Comparison of ENCODE assay signal across 21 cellular contexts in genomic region chr10:88544140-88544870, GRCh38. TPM values are rescaled to one million over a fixed set of nuclear protein-coding genes. Genes with fewer than 3 reads are reported as not detected.
DNase-seq lines count a peak whose midpoint lies in the region; ATAC-seq and TF ChIP-seq lines count a peak whose summit lies in the region.
"Had no signal": no experiment of that assay in that cellular context is flagged by ENCODE, and none has a peak within 500 bp of the region (broad histone marks: within the 10 kb centered on the region; RNA-seq: fewer than 3 reads in every experiment).

No MANE protein-coding gene starts in this region.

- H4K8ac ChIP-seq in trophoblast cell (ENCODE audit: low read depth, low read length), result no peak overlapping the region

- no peak overlapping the region for H3K23ac ChIP-seq in trophoblast cell (ENCODE audit: low read length)

- ATAC-seq in GM18858 (IDR thresholded peaks at IDR 0.05; ENCODE audit: unreplicated experiment), result peak; percentile 63
- ATAC-seq in HG02798 (IDR thresholded peaks at IDR 0.05; ENCODE audit: poor library complexity, unreplicated experiment), result peak; percentile 50
- ATAC-seq: activated CD4-positive, alpha-beta T cell treated with anti-CD3 and anti-CD28 coated beads for 36 hours; effector memory CD8-positive, alpha-beta T cell; K562; left cardiac atrium; naive thymus-derived CD4-positive, alpha-beta T cell; upper lobe of right lung had no signal

- in situ Hi-C loops in HAP-1 (cut with MboI; ENCODE audit: low sequenced_read_pairs), result loop anchor here (25.0 kb wide), 1 partner anchor 132 kb away; no protein-coding TSS in a partner anchor

- DNase-seq in trophoblast cell (peak in 1 of 2 donors; percentile 70), HAP-1 (ENCODE audit: low spot score in 2 of 2) (no peak), NCI-H187 treated with DMSO at 0.1 percent for 48 hours (lab: John Stamatoyannopoulos, UW) (no peak), RKO (ENCODE audit: low spot score) (no peak)
- DNase-seq: activated CD4-positive, alpha-beta T cell treated with anti-CD3 and anti-CD28 coated beads for 36 hours; activated naive CD8-positive, alpha-beta T cell treated with anti-CD3 and anti-CD28 coated beads for 36 hours; DMS79 treated with DMSO at 0.1 percent for 48 hours; effector memory CD8-positive, alpha-beta T cell; glutamatergic neuron; HCEC 1CT; left cardiac atrium; naive thymus-derived CD4-positive, alpha-beta T cell; NCI-H2029; retina; spleen; stimulated activated CD4-positive, alpha-beta T cell treated with anti-CD3 and anti-CD28 coated beads, Interleukin-4, amount 100 ng/mL, for 24 hours; upper lobe of right lung had no signal

- no peaks in the 10 kb centered on the region for H3K9me3 ChIP-seq in OCI-LY3 (ENCODE audit: insufficient read depth, low read length)
- no peaks in the 10 kb centered on the region for H3K9me3 ChIP-seq in trophoblast cell (ENCODE audit: insufficient read depth, low read depth, low read length)
- H3K9me3 ChIP-seq in HAP-1, result no peaks in the 10 kb centered on the region
- H3K9me3 ChIP-seq: spleen, upper lobe of right lung had no signal

- H4K91ac ChIP-seq in trophoblast cell (ENCODE audit: low read depth, low read length), result no peak overlapping the region

- no peak for TF ChIP-seq CTCF in OCI-LY3 (IDR thresholded peaks at IDR 0.05; ENCODE audit: low read depth, low read length)

- H3K27me3 ChIP-seq in OCI-LY3 (ENCODE audit: low read depth, low read length), result no peaks in the 10 kb centered on the region
- H3K27me3 ChIP-seq in trophoblast cell (ENCODE audit: insufficient read depth, low read length), result no peaks in the 10 kb centered on the region
- no peaks in the 10 kb centered on the region for H3K27me3 ChIP-seq in HAP-1 (ENCODE audit: low read depth)
- H3K27me3 ChIP-seq: spleen, upper lobe of right lung had no signal

- no peak overlapping the region for H4K12ac ChIP-seq in trophoblast cell (ENCODE audit: low read depth, low read length)

- no CpG with 5 or more reads among the region's 2 CpGs for WGBS in trophoblast cell (ENCODE audit: extremely low coverage, insufficient coverage, insufficient read length)

- no peak overlapping the region for H2BK5ac ChIP-seq in trophoblast cell (ENCODE audit: low read depth, low read length, poor library complexity)

- H4K20me1 ChIP-seq in OCI-LY3 (ENCODE audit: insufficient read depth, low read length), result no peaks in the 10 kb centered on the region

- H3K36me3 ChIP-seq in OCI-LY3 (replicated peaks; ENCODE audit: low read depth, low read length) (no peaks in the 10 kb centered on the region), trophoblast cell (ENCODE audit: control insufficient read depth in 1 of 2, insufficient read depth in 2 of 2, low read length in 2 of 2) (no peaks in the 10 kb centered on the region), HAP-1 (replicated peaks) (no peaks in the 10 kb centered on the region)
- H3K36me3 ChIP-seq: spleen, upper lobe of right lung had no signal

- H3K79me2 ChIP-seq in OCI-LY3 (ENCODE audit: low read length) (no peaks in the 10 kb centered on the region), trophoblast cell (ENCODE audit: control insufficient read depth, insufficient read depth, low read length, poor library complexity) (no peaks in the 10 kb centered on the region)

- no peak overlapping the region for H3K4ac ChIP-seq in trophoblast cell (ENCODE audit: low read depth, low read length)

- peak overlapping the region; percentile 65 for H3K4me2 ChIP-seq in OCI-LY3 (ENCODE audit: low read length)
- H3K4me2 ChIP-seq in trophoblast cell (ENCODE audit: low read length), result no peak overlapping the region

- H3K9ac ChIP-seq in OCI-LY3 (ENCODE audit: low read length) (no peak overlapping the region), trophoblast cell (ENCODE audit: low read length) (no peak overlapping the region)

- H3K27ac ChIP-seq in OCI-LY3 (ENCODE audit: low read length) (no peak overlapping the region), trophoblast cell (ENCODE audit: low read depth, low read length) (peak overlapping the region; percentile 88)
- H3K27ac ChIP-seq: spleen, upper lobe of right lung had no signal

- no peak overlapping the region for H2BK12ac ChIP-seq in trophoblast cell (ENCODE audit: low read length)

- no peak overlapping the region for H3K14ac ChIP-seq in trophoblast cell (ENCODE audit: low read length)

- no peak overlapping the region for H2AK5ac ChIP-seq in trophoblast cell (ENCODE audit: low read length)

- H2BK120ac ChIP-seq in trophoblast cell (ENCODE audit: insufficient read depth, low read length, poor library complexity), result no peak overlapping the region

- H3K4me3 ChIP-seq in OCI-LY3 (ENCODE audit: low read length), result peak overlapping the region; percentile 27; the same call in 1 of the 2 replicates
- no peak overlapping the region for H3K4me3 ChIP-seq in trophoblast cell (ENCODE audit: low read depth, low read length)
- no peak overlapping the region for H3K4me3 ChIP-seq in HAP-1
- H3K4me3 ChIP-seq: K562, spleen, upper lobe of right lung had no signal

- H3K18ac ChIP-seq in trophoblast cell (ENCODE audit: low read length), result no peak overlapping the region

- peaks cover 16% of the 10 kb centered on the region for H3K4me1 ChIP-seq in OCI-LY3 (ENCODE audit: low read length)
- H3K4me1 ChIP-seq in trophoblast cell (ENCODE audit: control insufficient read depth in 1 of 2, insufficient read depth in 2 of 2, low read length in 2 of 2), result peaks cover 0 to 8% of the 10 kb centered on the region in 2 experiments
- peaks cover 8% of the 10 kb centered on the region; the same call in 1 of the 2 replicates for H3K4me1 ChIP-seq in HAP-1

- H2AFZ ChIP-seq in OCI-LY3 (ENCODE audit: low read depth, low read length) (no peak overlapping the region), trophoblast cell (ENCODE audit: insufficient read depth, low read length, poor library complexity) (no peak overlapping the region)

- peaks cover 14% of the 10 kb centered on the region for H3K79me1 ChIP-seq in trophoblast cell (ENCODE audit: low read length)

RNA-seq across cellular contexts. Expression of gene RNLS, which starts 38.8 kb away (rescaled TPM):
- 3.9 TPM in 2 replicates for polyA plus RNA-seq in trophoblast cell (2013)

RNA-seq across cellular contexts. Expression of gene LIPJ, which starts 42.3 kb away (rescaled TPM):
- polyA plus RNA-seq in trophoblast cell (2013), result 0.03 TPM in 1 of 2 replicates, not detected in the other
- polyA plus RNA-seq: K562; naive thymus-derived CD4-positive, alpha-beta T cell had no signal
